In genomic region chr17:32487460-32488176, GRCh38 we compare ENCODE assay signal across 8 cellular contexts. TPM values are rescaled to one million over a fixed set of nuclear protein-coding genes. Genes with fewer than 3 reads are reported as not detected.
A peak's percentile ranks its signal among the peaks of the same experiment; 100 is the strongest.
DNase-seq lines count a peak whose midpoint lies in the region; ATAC-seq and TF ChIP-seq lines count a peak whose summit lies in the region.

No MANE protein-coding gene starts in this region.

- no peaks in the 10 kb centered on the region for H3K79me2 ChIP-seq in Karpas-422 (ENCODE audit: low read length)

- intact Hi-C loops in activated CD4-positive, alpha-beta memory T cell treated with anti-CD3 and anti-CD28 coated beads for 36 hours (cut with micrococcal nuclease), result loop anchor here (1.0 to 5.0 kb wide), 4 partner anchors 15 to 390 kb away; partner anchors contain the start of gene MYO1D
- intact Hi-C loops in psoas muscle (cut with DNase I), result loop anchor here in 1 of 2 donors (10.0 kb wide), 1 partner anchor 267 kb away; no protein-coding TSS in a partner anchor

- no peaks in the 10 kb centered on the region for H3K9me3 Mint-ChIP-seq in activated CD4-positive, alpha-beta memory T cell treated with anti-CD3 and anti-CD28 coated beads for 36 hours

- H3K4me1 Mint-ChIP-seq in activated CD4-positive, alpha-beta memory T cell treated with anti-CD3 and anti-CD28 coated beads for 36 hours (ENCODE audit: low read depth), result peaks cover 53% of the 10 kb centered on the region

- peaks cover 22% of the 10 kb centered on the region for H3K4me1 ChIP-seq in ES-I3 (ENCODE audit: insufficient read depth, low read length)
- peaks cover 22% of the 10 kb centered on the region for H3K4me1 ChIP-seq in psoas muscle
- peaks cover 6% of the 10 kb centered on the region for H3K4me1 ChIP-seq in Karpas-422 (ENCODE audit: low read length)

- POLR2A ChIA-PET in activated CD4-positive, alpha-beta memory T cell treated with anti-CD3 and anti-CD28 coated beads for 36 hours (lab: Charles Lee), result interaction anchor here (0.7 to 6.7 kb wide), 8 partner anchors 16 to 137 kb away, joined by 3 to 38 read pairs (median 6); partner anchors contain the start of gene PSMD11

- H3K27ac ChIP-seq in psoas muscle (no peak overlapping the region), Karpas-422 (ENCODE audit: low read length) (no peak overlapping the region)

- TF ChIP-seq CTCF in fibroblast of the aortic adventitia (IDR thresholded peaks at IDR 0.05; ENCODE audit: insufficient read depth, low read length) (no peak), psoas muscle (IDR thresholded peaks at IDR 0.05) (no peak)

- ATAC-seq in HG03064 (IDR thresholded peaks at IDR 0.05; ENCODE audit: low read depth, unreplicated experiment), result peak; percentile 25
- no peak for ATAC-seq in psoas muscle
- ATAC-seq in GM18907 (IDR thresholded peaks at IDR 0.05; ENCODE audit: unreplicated experiment), result no peak
- ATAC-seq in HG02588 (IDR thresholded peaks at IDR 0.05; ENCODE audit: unreplicated experiment), result no peak

- H3K9ac ChIP-seq in ES-I3 (ENCODE audit: low read depth, low read length) (peak overlapping the region; percentile 75), Karpas-422 (ENCODE audit: low read length) (no peak overlapping the region)

- H3K4me2 ChIP-seq in Karpas-422 (ENCODE audit: low read depth, low read length, poor library complexity, severe bottlenecking), result no peak overlapping the region

- WGBS in psoas muscle, 3 donors, result 36 to 45% (median 43%) methylated on average over 52 to 59 of the region's 59 CpGs

- H3K9me3 ChIP-seq in ES-I3 (ENCODE audit: control insufficient read depth, insufficient read depth, low read length), result no peaks in the 10 kb centered on the region
- no peaks in the 10 kb centered on the region for H3K9me3 ChIP-seq in psoas muscle
- H3K9me3 ChIP-seq in Karpas-422 (ENCODE audit: low read length), result no peaks in the 10 kb centered on the region

- peaks cover 13% of the 10 kb centered on the region; the same call in 1 of the 2 replicates for H4K20me1 ChIP-seq in Karpas-422 (ENCODE audit: insufficient read depth, low read depth, low read length)

- no peak overlapping the region for H2AFZ ChIP-seq in Karpas-422 (ENCODE audit: low read length)

- H3K4me3 ChIP-seq in fibroblast of the aortic adventitia (ENCODE audit: low read depth, low read length) (peak overlapping the region; percentile 67), psoas muscle (peak overlapping the region; percentile 65), Karpas-422 (ENCODE audit: low read length) (no peak overlapping the region)

- no peaks in the 10 kb centered on the region for H3K27me3 Mint-ChIP-seq in activated CD4-positive, alpha-beta memory T cell treated with anti-CD3 and anti-CD28 coated beads for 36 hours

- CTCF ChIA-PET in activated CD4-positive, alpha-beta memory T cell treated with anti-CD3 and anti-CD28 coated beads for 36 hours (lab: Charles Lee), result interaction anchor here (0.8 to 12.0 kb wide), 15 partner anchors 16 to 429 kb away, joined by 3 to 102 read pairs (median 4); partner anchors contain the start of genes MYO1D and PSMD11

- H3K36me3 Mint-ChIP-seq in activated CD4-positive, alpha-beta memory T cell treated with anti-CD3 and anti-CD28 coated beads for 36 hours, result peaks cover 32% of the 10 kb centered on the region

- peak; percentile 48 for DNase-seq in activated CD4-positive, alpha-beta memory T cell treated with anti-CD3 and anti-CD28 coated beads for 36 hours
- DNase-seq in fibroblast of the aortic adventitia (ENCODE audit: low read depth) (no peak), psoas muscle (no peak), Karpas-422 (no peak)

- H3K27me3 ChIP-seq in psoas muscle (ENCODE audit: insufficient read depth in 3 of 3, low read length in 2 of 3), result no peaks in the 10 kb centered on the region
- no peaks in the 10 kb centered on the region for H3K27me3 ChIP-seq in Karpas-422 (ENCODE audit: low read length)

- peak overlapping the region; percentile 86 for H3K27ac Mint-ChIP-seq in activated CD4-positive, alpha-beta memory T cell treated with anti-CD3 and anti-CD28 coated beads for 36 hours

- H3K4me3 Mint-ChIP-seq in activated CD4-positive, alpha-beta memory T cell treated with anti-CD3 and anti-CD28 coated beads for 36 hours, result peak overlapping the region; percentile 87

- H3K36me3 ChIP-seq in ES-I3 (ENCODE audit: insufficient read depth, low read length) (peaks cover 3% of the 10 kb centered on the region; the same call in 1 of the 2 replicates), psoas muscle (ENCODE audit: insufficient read depth in 1 of 2, low read depth in 1 of 2) (peaks cover 0 to 25% of the 10 kb centered on the region in 2 donors), Karpas-422 (ENCODE audit: insufficient read depth, low read length) (no peaks in the 10 kb centered on the region)

- no peaks in the 10 kb centered on the region for H3K9me2 ChIP-seq in Karpas-422 (replicated peaks; ENCODE audit: insufficient read depth, low read length)

RNA-seq across cellular contexts. Expression of gene CDK5R1, which starts 0.8 kb away (rescaled TPM):
- total RNA-seq in activated CD4-positive, alpha-beta memory T cell treated with anti-CD3 and anti-CD28 coated beads for 36 hours, result 10 to 100 TPM; 12.4 to 13.1 TPM
- total RNA-seq in fibroblast of the aortic adventitia (ENCODE audit: low replicate concordance) (0.49 and 1.4 TPM in 2 replicates), psoas muscle (1 to 10 TPM; 1.2 to 5.2 (median 2.5) TPM)
- polyA plus RNA-seq in psoas muscle, result 1 to 10 TPM in 2 of 3 donors, under 1 TPM in 1; 0.44 to 2.1 (median 1.1) TPM
- total RNA-seq in Karpas-422 (2014; rRNA removed; shearing (Covaris generic); ENCODE audit: low replicate concordance), result 0.26 and 0.51 TPM in 2 replicates

RNA-seq across cellular contexts. Expression of gene PSMD11, which starts 43.3 kb away (rescaled TPM):
- total RNA-seq in activated CD4-positive, alpha-beta memory T cell treated with anti-CD3 and anti-CD28 coated beads for 36 hours, result 100 to 1,000 TPM; 161 to 162 TPM
- total RNA-seq in fibroblast of the aortic adventitia (ENCODE audit: low replicate concordance), result 74.2 and 78.2 TPM in 2 replicates
- total RNA-seq in psoas muscle, result 100 to 1,000 TPM; 118 to 280 (median 207) TPM
- 100 to 1,000 TPM; 152 to 326 (median 198) TPM for polyA plus RNA-seq in psoas muscle
- total RNA-seq in Karpas-422 (2014; rRNA removed; shearing (Covaris generic); ENCODE audit: low replicate concordance), result 69.5 and 79.6 TPM in 2 replicates
